11 cellular contexts compared by ENCODE assay signal in genomic region chr7:29826904-29827303, GRCh38. TPM values are rescaled to one million over a fixed set of nuclear protein-coding genes. Genes with fewer than 3 reads are reported as not detected.
"Had no signal": no experiment of that assay in that cellular context is flagged by ENCODE, and none has a peak within 500 bp of the region (broad histone marks: within the 10 kb centered on the region; RNA-seq: fewer than 3 reads in every experiment).

No MANE protein-coding gene starts in this region.

- DNase-seq: GM23248, GOT3, H7, H9, HCEC 1CT, HFFc6 had no signal

- H3K9ac ChIP-seq: GM23248 had no signal

- H3K27ac ChIP-seq: GM23248 had no signal

- H2AFZ ChIP-seq: GM23248, GM23338 had no signal

- H3K36me3 ChIP-seq: HAP-1 had no signal

- ATAC-seq: HCT116 had no signal

- H3K4me3 ChIP-seq: GM23248, GM23338, HAP-1 had no signal

- FAIRE-seq: H1, H54 had no signal

- H3K9me3 ChIP-seq: HAP-1 had no signal

- H3K4me2 ChIP-seq: GM23338 had no signal

RNA-seq across cellular contexts. Expression of gene WIPF3, which starts 20.6 kb away (rescaled TPM):
- total RNA-seq: GM23248, HFFc6 had no signal
- polyA plus RNA-seq: GM23248 had no signal
